21 cellular contexts compared by ENCODE assay signal in genomic region chrX:39830414-39830813, GRCh38.
"Had no signal": no experiment of that assay in that cellular context is flagged by ENCODE, and none has a peak within 500 bp of the region (broad histone marks: within the 10 kb centered on the region; RNA-seq: fewer than 3 reads in every experiment).

No MANE protein-coding gene starts in this region.

- H3K9me3 ChIP-seq: colonic mucosa, left lung, mucosa of descending colon, tibial nerve had no signal

- H3K4me1 ChIP-seq: colonic mucosa, left lung, tibial nerve had no signal

- H3K4me3 ChIP-seq: colonic mucosa, hepatocyte, left lung, mucosa of descending colon, neural progenitor cell, tibial nerve had no signal

- H3K36me3 ChIP-seq: brain microvascular endothelial cell, colonic mucosa, left lung, neural progenitor cell, tibial nerve had no signal

- ATAC-seq: activated CD8-positive, alpha-beta T cell treated with anti-CD3 and anti-CD28 coated beads, Interleukin-2, amount 10 ng/mL, durations not matched to agents 7 days and 5 days; activated T-cell treated with anti-CD3 and anti-CD28 coated beads, Interleukin-2, amount 50 U/mL, for 4 hours; esophagus mucosa; left lung; mucosa of descending colon had no signal

- H3K27me3 ChIP-seq: brain microvascular endothelial cell, colonic mucosa, hepatocyte, left lung, neural progenitor cell, tibial nerve had no signal

- DNase-seq: activated CD4-positive, alpha-beta T cell treated with anti-CD3 and anti-CD28 coated beads for 48 hours; activated CD4-positive, CD25-positive, alpha-beta regulatory T cell; activated CD8-positive, alpha-beta T cell treated with anti-CD3 and anti-CD28 coated beads, Interleukin-2, amount 10 ng/mL, durations not matched to agents 7 days and 5 days; activated naive CD4-positive, alpha-beta T cell treated with anti-CD3 and anti-CD28 coated beads for 36 hours; activated T-cell treated with anti-CD3 and anti-CD28 coated beads, Interleukin-2, amount 50 U/mL, for 4 hours; anterior cingulate cortex; brain microvascular endothelial cell; colonic mucosa; left lung; mesenchymal stem cell; mucosa of descending colon; naive B cell; stimulated activated CD8-positive, alpha-beta memory T cell treated with anti-CD3 and anti-CD28 coated beads, Interleukin-4, amount 100 ng/mL, for 48 hours; stimulated activated naive CD4-positive, alpha-beta T cell; substantia nigra; T-helper 1 cell; T-helper 9 cell had no signal

- H3K27ac ChIP-seq: brain microvascular endothelial cell, colonic mucosa, hepatocyte, left lung, neural progenitor cell, tibial nerve had no signal
